8 cellular contexts compared by ENCODE assay signal in genomic region chr18:8948471-8949149, GRCh38.
DNase-seq lines count a peak whose midpoint lies in the region; ATAC-seq lines count a peak whose summit lies in the region.

No MANE protein-coding gene starts in this region.

- no peak overlapping the region for H3K23ac ChIP-seq in neuronal stem cell (ENCODE audit: low read depth, low read length, poor library complexity)

- H3K36me3 ChIP-seq in neuronal stem cell (replicated peaks in 1 of 2; ENCODE audit: control insufficient read depth in 2 of 2, insufficient read depth in 2 of 2, low read length in 2 of 2), result no peaks in the 10 kb centered on the region
- H3K36me3 ChIP-seq in naive thymus-derived CD4-positive, alpha-beta T cell (ENCODE audit: control insufficient read depth in 2 of 3, insufficient read depth in 3 of 3, low read length in 3 of 3), result no peaks in the 10 kb centered on the region

- no peak overlapping the region for H3K14ac ChIP-seq in neuronal stem cell (ENCODE audit: low read length)

- no peak overlapping the region for H2AK5ac ChIP-seq in neuronal stem cell (ENCODE audit: low read depth, low read length)

- no peaks in the 10 kb centered on the region for H3K79me1 ChIP-seq in neuronal stem cell (ENCODE audit: low read depth, low read length)

- no peak for ATAC-seq in HG03457 (IDR thresholded peaks at IDR 0.05; ENCODE audit: unreplicated experiment)
- no peak for ATAC-seq in naive thymus-derived CD4-positive, alpha-beta T cell
- no peak for ATAC-seq in HG03196 (IDR thresholded peaks at IDR 0.05; ENCODE audit: unreplicated experiment)

- peaks cover 0 to 6% (median 0%) of the 10 kb centered on the region in 11 donors for H3K9me3 Mint-ChIP-seq in naive thymus-derived CD4-positive, alpha-beta T cell

- H3K27ac Mint-ChIP-seq in naive thymus-derived CD4-positive, alpha-beta T cell, result no peak overlapping the region

- no peak overlapping the region for H4K91ac ChIP-seq in neuronal stem cell (ENCODE audit: low read depth, low read length, poor library complexity)

- H2BK15ac ChIP-seq in neuronal stem cell (ENCODE audit: low read length), result no peak overlapping the region

- H3K9ac ChIP-seq in neuronal stem cell (ENCODE audit: low read depth, low read length, poor library complexity), result no peak overlapping the region

- DNase-seq in DMS53 treated with DMSO at 0.1 percent for 48 hours (lab: John Stamatoyannopoulos, UW; ENCODE audit: unreplicated experiment), result peak; percentile 6
- DNase-seq in NCI-H226, result peak; percentile 88
- DNase-seq in dedifferentiated amniotic fluid mesenchymal stem cell (ENCODE audit: extremely low spot score), result peak; percentile 86
- DNase-seq in neuronal stem cell (ENCODE audit: low spot score), result no peak
- DNase-seq in NOMO-1 (lab: John Stamatoyannopoulos, UW; ENCODE audit: unreplicated experiment in 2 of 2), result no peak
- DNase-seq in naive thymus-derived CD4-positive, alpha-beta T cell, result no peak

- peaks cover 2 to 10% of the 10 kb centered on the region in 2 donors for H3K9me3 ChIP-seq in neuronal stem cell (replicated peaks in 1 of 2; ENCODE audit: control insufficient read depth in 2 of 2, insufficient read depth in 1 of 2, low read depth in 1 of 2, low read length in 2 of 2)
- H3K9me3 ChIP-seq in naive thymus-derived CD4-positive, alpha-beta T cell (ENCODE audit: control insufficient read depth in 2 of 3, low read length in 3 of 3), result no peaks in the 10 kb centered on the region

- H4K8ac ChIP-seq in neuronal stem cell (ENCODE audit: low read depth, low read length), result no peak overlapping the region

- no peak overlapping the region for H3K4me2 ChIP-seq in neuronal stem cell (ENCODE audit: insufficient read depth, low read length, poor library complexity, severe bottlenecking)

- no peak overlapping the region for H3K4me3 Mint-ChIP-seq in naive thymus-derived CD4-positive, alpha-beta T cell

- peaks cover 0 to 23% (median 14%) of the 10 kb centered on the region in 5 donors for H3K27me3 Mint-ChIP-seq in naive thymus-derived CD4-positive, alpha-beta T cell

- no peak overlapping the region for H3K4me3 ChIP-seq in neuronal stem cell (ENCODE audit: low read length in 2 of 2)
- H3K4me3 ChIP-seq in naive thymus-derived CD4-positive, alpha-beta T cell (ENCODE audit: low read length), result no peak overlapping the region

- no CpG with 5 or more reads among the region's 7 CpGs for WGBS in neuronal stem cell (ENCODE audit: extremely low coverage in 2 of 2, insufficient read length in 2 of 2, insufficient replicate concordance in 1 of 2), 2 donors

- H2BK120ac ChIP-seq in neuronal stem cell (ENCODE audit: low read depth, low read length), result no peak overlapping the region

- H3K36me3 Mint-ChIP-seq in naive thymus-derived CD4-positive, alpha-beta T cell, result no peaks in the 10 kb centered on the region

- H2AFZ ChIP-seq in neuronal stem cell (ENCODE audit: low read length), result peak overlapping the region; percentile 19

- H2BK12ac ChIP-seq in neuronal stem cell (ENCODE audit: low read length), result no peak overlapping the region

- no peak overlapping the region for H3K18ac ChIP-seq in neuronal stem cell (ENCODE audit: low read length)

- peaks cover 7 to 9% of the 10 kb centered on the region in 2 donors for H3K4me1 ChIP-seq in neuronal stem cell (ENCODE audit: control insufficient read depth in 2 of 2, insufficient read depth in 1 of 2, low read depth in 1 of 2, low read length in 2 of 2)
- no peaks in the 10 kb centered on the region for H3K4me1 ChIP-seq in naive thymus-derived CD4-positive, alpha-beta T cell (ENCODE audit: control insufficient read depth in 2 of 2, insufficient read depth in 2 of 2, low read length in 2 of 2)

- CTCF ChIA-PET in naive thymus-derived CD4-positive, alpha-beta T cell (lab: Charles Lee), result no interaction called here

- no peak overlapping the region for H3K27ac ChIP-seq in neuronal stem cell (replicated peaks; ENCODE audit: low read length)
- H3K27ac ChIP-seq in naive thymus-derived CD4-positive, alpha-beta T cell (ENCODE audit: low read depth, low read length), result no peak overlapping the region

- H2BK5ac ChIP-seq in neuronal stem cell (ENCODE audit: low read length), result no peak overlapping the region

- H3K4ac ChIP-seq in neuronal stem cell (ENCODE audit: low read length), result no peak overlapping the region

- peaks cover 0 to 10% (median 5%) of the 10 kb centered on the region in 7 donors for H3K4me1 Mint-ChIP-seq in naive thymus-derived CD4-positive, alpha-beta T cell

- intact Hi-C loops in naive thymus-derived CD4-positive, alpha-beta T cell (cut with micrococcal nuclease), result no loop called here

- H3K27me3 ChIP-seq in neuronal stem cell (ENCODE audit: control insufficient read depth in 3 of 3, insufficient read depth in 3 of 3, low read depth in 1 of 3, low read length in 3 of 3), result no peaks in the 10 kb centered on the region
- H3K27me3 ChIP-seq in naive thymus-derived CD4-positive, alpha-beta T cell (ENCODE audit: control insufficient read depth in 2 of 2, insufficient read depth in 2 of 2, low read length in 2 of 2), result no peaks in the 10 kb centered on the region

- POLR2A ChIA-PET in naive thymus-derived CD4-positive, alpha-beta T cell (lab: Charles Lee), result no interaction called here

Comparison
In these comparisons a context has a peak if more than half of its experiments do, and no peak if none do; other contexts are left out.
1. DNase-seq: peak in DMS53 treated with DMSO at 0.1 percent for 48 hours (single experiment), NCI-H226 (single experiment) and dedifferentiated amniotic fluid mesenchymal stem cell (single experiment); none in neuronal stem cell (single experiment), NOMO-1 (0 of 2) and naive thymus-derived CD4-positive, alpha-beta T cell (0 of 9).